ENCODE assay signal across 11 cellular contexts in genomic region chr1:241637046-241637590, GRCh38. TPM values are rescaled to one million over a fixed set of nuclear protein-coding genes. Genes with fewer than 3 reads are reported as not detected.
A peak's percentile ranks its signal among the peaks of the same experiment; 100 is the strongest.
DNase-seq lines count a peak whose midpoint lies in the region; ATAC-seq and TF ChIP-seq lines count a peak whose summit lies in the region.
"Had no signal": no experiment of that assay in that cellular context is flagged by ENCODE, and none has a peak within 500 bp of the region (broad histone marks: within the 10 kb centered on the region; RNA-seq: fewer than 3 reads in every experiment).

No MANE protein-coding gene starts in this region.

- no peak for ATAC-seq in CD4-positive, CD25-positive, alpha-beta regulatory T cell (ENCODE audit: low read depth in 2 of 2)
- no peak for ATAC-seq in natural killer cell
- no peak for ATAC-seq in HG03457 (IDR thresholded peaks at IDR 0.05; ENCODE audit: unreplicated experiment)

- intact Hi-C loops in natural killer cell (cut with micrococcal nuclease): loop anchor here (5.0 kb wide), 1 partner anchor 115 kb away; no protein-coding TSS in a partner anchor

- no peaks in the 10 kb centered on the region for H3K9me3 ChIP-seq in CD4-positive, CD25-positive, alpha-beta regulatory T cell (ENCODE audit: control insufficient read depth in 2 of 2, low read length in 2 of 2)
- 0 out of 2 replicates have a peak, but pooled peaks cover 10% of the 10 kb centered on the region for H3K9me3 ChIP-seq in HUES48 (ENCODE audit: control insufficient read depth, insufficient read depth, low read length)

- peak in 1 of 3 donors; percentile 8 for DNase-seq in CD4-positive, CD25-positive, alpha-beta regulatory T cell
- no peak for DNase-seq in natural killer cell
- DNase-seq in activated CD8-positive, alpha-beta memory T cell treated with anti-CD3 and anti-CD28 coated beads, Interleukin-2, amount 50 U/mL, for 4 hours: no peak
- DNase-seq in SW480 (ENCODE audit: low spot score): no peak
- no peak for DNase-seq in stimulated activated naive CD4-positive, alpha-beta T cell (lab: John Stamatoyannopoulos, UW)
- DNase-seq: DMS79, nucleus accumbens had no signal

- no peaks in the 10 kb centered on the region for H3K27me3 ChIP-seq in CD4-positive, CD25-positive, alpha-beta regulatory T cell (ENCODE audit: control insufficient read depth, insufficient read depth, low read length)
- H3K27me3 ChIP-seq in HUES48 (ENCODE audit: control insufficient read depth, insufficient read depth, low read length): 0 out of 2 replicates have a peak, but pooled peaks cover 3% of the 10 kb centered on the region

- no peaks in the 10 kb centered on the region for H3K27me3 Mint-ChIP-seq in CD4-positive, CD25-positive, alpha-beta regulatory T cell
- H3K27me3 Mint-ChIP-seq in brain (no peaks in the 10 kb centered on the region), natural killer cell (ENCODE audit: low read depth in 2 of 2) (no peaks in the 10 kb centered on the region)

- no peak overlapping the region for H3K27ac Mint-ChIP-seq in CD4-positive, CD25-positive, alpha-beta regulatory T cell
- H3K27ac Mint-ChIP-seq in brain (peak overlapping the region in 2 of 5 experiments; percentile 58 to 75), natural killer cell (no peak overlapping the region)

- no peak overlapping the region for H3K9ac ChIP-seq in HUES48 (ENCODE audit: low read depth, low read length)

- H3K27ac ChIP-seq in CD4-positive, CD25-positive, alpha-beta regulatory T cell (ENCODE audit: insufficient read depth, low read length, poor library complexity, severe bottlenecking): no peak overlapping the region
- no peak overlapping the region for H3K27ac ChIP-seq in HUES48 (ENCODE audit: low read depth, low read length)

- no peaks in the 10 kb centered on the region for H3K9me3 Mint-ChIP-seq in CD4-positive, CD25-positive, alpha-beta regulatory T cell
- H3K9me3 Mint-ChIP-seq in brain (peaks cover 3 to 18% (median 7%) of the 10 kb centered on the region in 5 experiments), natural killer cell (no peaks in the 10 kb centered on the region)

- TF ChIP-seq CTCF in brain (conservative IDR thresholded peaks at IDR 0.05) (no peak), natural killer cell (IDR thresholded peaks at IDR 0.05) (no peak)

- peaks cover 5% of the 10 kb centered on the region for H3K36me3 ChIP-seq in CD4-positive, CD25-positive, alpha-beta regulatory T cell (ENCODE audit: control insufficient read depth, insufficient read depth, low read length)
- peaks cover 44% of the 10 kb centered on the region for H3K36me3 ChIP-seq in HUES48 (ENCODE audit: control insufficient read depth, insufficient read depth, low read length)

- H3K4me3 Mint-ChIP-seq in CD4-positive, CD25-positive, alpha-beta regulatory T cell: peak overlapping the region in 3 of 4 donors; percentile 45 to 88 (median 56)
- H3K4me3 Mint-ChIP-seq in brain (peak overlapping the region; percentile 44 to 97 (median 85)), natural killer cell (peak overlapping the region; percentile 29)

- H3K4me1 ChIP-seq in CD4-positive, CD25-positive, alpha-beta regulatory T cell (ENCODE audit: control insufficient read depth, insufficient read depth, low read length, poor library complexity, severe bottlenecking): peaks cover 20% of the 10 kb centered on the region
- H3K4me1 ChIP-seq in HUES48 (ENCODE audit: control insufficient read depth, insufficient read depth, low read length): peaks cover 23% of the 10 kb centered on the region

- peaks cover 5% of the 10 kb centered on the region for H3K36me3 Mint-ChIP-seq in CD4-positive, CD25-positive, alpha-beta regulatory T cell
- H3K36me3 Mint-ChIP-seq in brain: peaks cover 42% of the 10 kb centered on the region
- H3K36me3 Mint-ChIP-seq in natural killer cell: no peaks in the 10 kb centered on the region

- H3K4me1 Mint-ChIP-seq in CD4-positive, CD25-positive, alpha-beta regulatory T cell: peaks cover 21 to 42% (median 34%) of the 10 kb centered on the region in 4 donors
- peaks cover 41% of the 10 kb centered on the region for H3K4me1 Mint-ChIP-seq in brain
- H3K4me1 Mint-ChIP-seq in natural killer cell: peaks cover 22 to 31% of the 10 kb centered on the region in 2 donors

- no peak overlapping the region for H3K4me3 ChIP-seq in CD4-positive, CD25-positive, alpha-beta regulatory T cell (ENCODE audit: low read depth, low read length)
- H3K4me3 ChIP-seq in HUES48 (ENCODE audit: low read depth, low read length): peak overlapping the region; percentile 100

RNA-seq across cellular contexts. Expression of gene CHML, which starts 3.1 kb away (rescaled TPM):
- 5.5 TPM for total RNA-seq in CD4-positive, CD25-positive, alpha-beta regulatory T cell
- 1 to 10 TPM; 1.2 to 3.8 (median 3.3) TPM for polyA plus RNA-seq in CD4-positive, CD25-positive, alpha-beta regulatory T cell
- 2.7 TPM for polyA plus RNA-seq in brain (ENCODE audit: insufficient read depth, low read depth, low replicate concordance)
- 10 to 100 TPM in 1 of 3 donors, 1 to 10 TPM in 2; 6.8 to 11.8 (median 7.8) TPM for total RNA-seq in natural killer cell

RNA-seq across cellular contexts. Expression of gene OPN3, which starts 3.1 kb away (rescaled TPM):
- total RNA-seq in CD4-positive, CD25-positive, alpha-beta regulatory T cell: 3.3 TPM
- 10 to 100 TPM; 11.2 to 20.4 (median 17.1) TPM for polyA plus RNA-seq in CD4-positive, CD25-positive, alpha-beta regulatory T cell
- 16.2 TPM for polyA plus RNA-seq in brain (ENCODE audit: insufficient read depth, low read depth, low replicate concordance)
- total RNA-seq in natural killer cell: 1 to 10 TPM; 3.9 to 5.1 (median 4.1) TPM

RNA-seq across cellular contexts. Expression of gene WDR64, which starts 15.0 kb away (rescaled TPM):
- not detected for total RNA-seq in CD4-positive, CD25-positive, alpha-beta regulatory T cell
- polyA plus RNA-seq in CD4-positive, CD25-positive, alpha-beta regulatory T cell: under 1 TPM in 3 of 4 donors, not detected in 1; 0.08 to 1.00 (median 0.35) TPM
- not detected for polyA plus RNA-seq in brain (ENCODE audit: insufficient read depth, low read depth, low replicate concordance)
- not detected for total RNA-seq in natural killer cell
- total RNA-seq: HT1080 had no signal

Comparison
In these comparisons a context has a peak if more than half of its experiments do, and no peak if none do; other contexts are left out.
1. H3K4me3 Mint-ChIP-seq: peak in every context shown above with its lines; median percentile 85 in brain; 56 in CD4-positive, CD25-positive, alpha-beta regulatory T cell; 29 in natural killer cell.